Comparison of ENCODE assay signal across 11 cellular contexts in the genomic region with DNA sequence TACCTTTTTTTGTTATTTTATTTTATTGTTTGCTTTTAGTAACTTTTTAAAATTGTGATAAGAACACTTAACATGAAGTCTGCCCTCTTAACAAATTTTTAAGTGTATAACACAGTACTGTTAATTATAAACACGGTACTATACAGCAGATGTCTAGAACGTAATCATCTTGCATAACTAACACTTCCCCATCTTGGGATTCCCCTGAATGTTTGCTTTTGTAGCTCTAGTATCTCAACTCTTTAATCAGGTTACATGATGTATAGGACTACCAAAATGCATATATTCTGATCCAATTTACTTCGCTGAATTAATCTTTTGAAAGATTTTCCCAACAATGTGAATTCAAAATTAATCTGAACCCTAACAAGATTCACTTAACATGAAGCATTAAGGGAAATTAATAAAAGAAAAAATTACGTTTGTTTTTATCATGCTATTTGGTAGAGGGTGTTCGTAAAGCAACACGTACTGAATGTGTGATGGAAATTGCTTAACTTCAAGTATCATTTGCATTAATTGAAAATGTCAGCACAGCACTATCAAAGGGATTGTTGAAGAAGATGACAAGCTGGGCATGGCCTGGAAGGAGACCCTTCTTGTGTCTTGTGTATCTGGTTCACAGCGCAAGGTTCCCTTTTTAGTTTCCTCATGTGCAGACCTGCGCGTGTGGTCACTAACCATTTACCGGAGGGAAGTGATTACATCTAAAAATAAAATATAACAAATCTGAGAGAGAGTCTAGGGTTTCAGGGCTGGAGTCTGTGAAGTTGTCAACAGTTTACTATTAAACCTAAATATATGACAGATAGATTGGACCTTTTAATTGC. TPM values are rescaled to one million over a fixed set of nuclear protein-coding genes. Genes with fewer than 3 reads are reported as not detected.
DNase-seq lines count a peak whose midpoint lies in the region; ATAC-seq and TF ChIP-seq lines count a peak whose summit lies in the region.
"Had no signal": no experiment of that assay in that cellular context is flagged by ENCODE, and none has a peak within 500 bp of the region (broad histone marks: within the 10 kb centered on the region; RNA-seq: fewer than 3 reads in every experiment).

No MANE protein-coding gene starts in this region.

- H3F3A ChIP-seq in SK-N-SH (replicated peaks; ENCODE audit: insufficient read depth): no peaks in the 10 kb centered on the region

- no peak overlapping the region for H3K27ac Mint-ChIP-seq in effector memory CD8-positive, alpha-beta T cell
- H3K27ac Mint-ChIP-seq: natural killer cell had no signal

- no peaks in the 10 kb centered on the region for H4K20me1 ChIP-seq in SK-N-SH (ENCODE audit: insufficient read depth)

- H3K27ac ChIP-seq in SK-N-SH (ENCODE audit: low read depth in 2 of 2, low read length in 1 of 2) (no peak overlapping the region), left lung (no peak overlapping the region)

- no peaks in the 10 kb centered on the region for H3K9me3 Mint-ChIP-seq in effector memory CD8-positive, alpha-beta T cell
- H3K9me3 Mint-ChIP-seq: natural killer cell had no signal

- H3K27me3 Mint-ChIP-seq in effector memory CD8-positive, alpha-beta T cell: peaks cover 23 to 39% of the 10 kb centered on the region in 2 donors

- POLR2A ChIA-PET in SK-N-SH (lab: Yijun Ruan, JAX): no interaction called here

- WGBS in SK-N-SH (ENCODE audit: low lambda C conversion rate): 92% methylated on average over 10 of the region's 10 CpGs

- H3K4me1 Mint-ChIP-seq in effector memory CD8-positive, alpha-beta T cell (ENCODE audit: low read depth in 2 of 2): no peaks in the 10 kb centered on the region
- H3K4me1 Mint-ChIP-seq: natural killer cell had no signal

- no peaks in the 10 kb centered on the region for H3K9me3 ChIP-seq in SK-N-SH
- no peaks in the 10 kb centered on the region for H3K9me3 ChIP-seq in left lung

- H3K27me3 ChIP-seq in SK-N-SH (ENCODE audit: insufficient read depth) (no peaks in the 10 kb centered on the region), left lung (no peaks in the 10 kb centered on the region)

- no peak for TF ChIP-seq CTCF in SK-N-SH (IDR thresholded peaks at IDR 0.05)
- no peak for TF ChIP-seq CTCF in left lung (IDR thresholded peaks at IDR 0.05)

- no peak for TF ChIP-seq RAD21 in SK-N-SH (IDR thresholded peaks at IDR 0.05; ENCODE audit: low read length)

- no peak for TF ChIP-seq POLR2A in erythroblast (IDR thresholded peaks at IDR 0.05; ENCODE audit: low read length)

- H2AFZ ChIP-seq in SK-N-SH (ENCODE audit: low read depth): no peak overlapping the region

- no peak overlapping the region for H3K4me3 ChIP-seq in SK-N-SH (ENCODE audit: low read depth in 2 of 2, low read length in 1 of 2)
- H3K4me3 ChIP-seq in left lung: no peak overlapping the region
- H3K4me3 ChIP-seq: K562 had no signal

- no peak overlapping the region for H3K4me2 ChIP-seq in SK-N-SH

- H3K9me2 ChIP-seq in SK-N-SH: no peaks in the 10 kb centered on the region

- TF ChIP-seq EP300 in SK-N-SH (IDR thresholded peaks at IDR 0.05; ENCODE audit: borderline replicate concordance in 1 of 2, low read depth in 1 of 2, low read length in 1 of 2): no peak

- no peak for DNase-seq in effector memory CD8-positive, alpha-beta T cell
- DNase-seq in NCI-H524 treated with DMSO at 0.1 percent for 48 hours (lab: John Stamatoyannopoulos, UW) (no peak), erythroblast (lab: John Stamatoyannopoulos, UW) (no peak), SK-N-SH (no peak), left lung (no peak)
- DNase-seq: natural killer cell had no signal

- H3K4me3 Mint-ChIP-seq in effector memory CD8-positive, alpha-beta T cell: no peak overlapping the region
- H3K4me3 Mint-ChIP-seq: natural killer cell had no signal

- ATAC-seq in GM18861 (IDR thresholded peaks at IDR 0.05; ENCODE audit: unreplicated experiment) (peak; percentile 72), GM21576 (IDR thresholded peaks at IDR 0.05; ENCODE audit: unreplicated experiment) (peak; percentile 88), HG03354 (IDR thresholded peaks at IDR 0.05; ENCODE audit: poor library complexity, severe bottlenecking, unreplicated experiment) (peak; percentile 88), left lung (no peak)
- ATAC-seq in effector memory CD8-positive, alpha-beta T cell (replicated peaks): peak; percentile 65
- ATAC-seq: K562, Right ventricle myocardium inferior had no signal

- CTCF ChIA-PET in SK-N-SH (lab: Yijun Ruan, JAX): interaction anchor here (1.1 to 2.0 kb wide), 2 partner anchors 8 to 16 kb away, joined by 3 to 5 read pairs; no protein-coding TSS in a partner anchor

- no peak overlapping the region for H3K9ac ChIP-seq in SK-N-SH

- no peaks in the 10 kb centered on the region for H3K36me3 Mint-ChIP-seq in effector memory CD8-positive, alpha-beta T cell (ENCODE audit: insufficient read depth)
- H3K36me3 Mint-ChIP-seq: natural killer cell had no signal

- no peaks in the 10 kb centered on the region for H3K79me2 ChIP-seq in SK-N-SH (ENCODE audit: insufficient read depth)

- H3K36me3 ChIP-seq in SK-N-SH (replicated peaks in 1 of 2; ENCODE audit: control insufficient read depth in 1 of 2, insufficient read depth in 2 of 2, low read length in 1 of 2): no peaks in the 10 kb centered on the region
- no peaks in the 10 kb centered on the region for H3K36me3 ChIP-seq in left lung

- intact Hi-C loops in left lung (cut with DNase I): no loop called here

- H3K4me1 ChIP-seq in SK-N-SH (ENCODE audit: control insufficient read depth in 1 of 2, insufficient read depth in 2 of 2, low read depth in 1 of 2, low read length in 1 of 2): peaks cover 0 to 4% of the 10 kb centered on the region in 2 experiments; a peak in 1 of 4 replicates
- H3K4me1 ChIP-seq in left lung: no peaks in the 10 kb centered on the region

TF ChIP-seq in SK-N-SH, 30 proteins besides CTCF, POLR2A, EP300 and RAD21:
- TF ChIP-seq NFIC (IDR thresholded peaks at IDR 0.05; ENCODE audit: borderline replicate concordance) (no peak), POLR2AphosphoS5 (IDR thresholded peaks at IDR 0.05; ENCODE audit: low read depth, low read length) (no peak), MXI1 (IDR thresholded peaks at IDR 0.05; ENCODE audit: low read depth, low read length) (no peak), MEF2A (IDR thresholded peaks at IDR 0.05; ENCODE audit: borderline replicate concordance, low read depth) (no peak), YY1 (IDR thresholded peaks at IDR 0.05; ENCODE audit: low read depth) (no peak), RCOR1 (IDR thresholded peaks at IDR 0.05; ENCODE audit: low read length) (no peak), EZH2phosphoT487 (IDR thresholded peaks at IDR 0.05; ENCODE audit: borderline replicate concordance, low read depth) (no peak), TEAD4 (IDR thresholded peaks at IDR 0.05; ENCODE audit: borderline replicate concordance, insufficient read depth) (no peak), PBX3 (IDR thresholded peaks at IDR 0.05) (no peak), ZBTB33 (IDR thresholded peaks at IDR 0.05; ENCODE audit: borderline replicate concordance, low read depth) (no peak), TCF12 (IDR thresholded peaks at IDR 0.05) (no peak), JUND (IDR thresholded peaks at IDR 0.05) (no peak), NRF1 (IDR thresholded peaks at IDR 0.05; ENCODE audit: low read depth, low read length) (no peak), SIN3A (IDR thresholded peaks at IDR 0.05; ENCODE audit: borderline replicate concordance, low read depth, low read length) (no peak)
- TF ChIP-seq, protein P1, sequence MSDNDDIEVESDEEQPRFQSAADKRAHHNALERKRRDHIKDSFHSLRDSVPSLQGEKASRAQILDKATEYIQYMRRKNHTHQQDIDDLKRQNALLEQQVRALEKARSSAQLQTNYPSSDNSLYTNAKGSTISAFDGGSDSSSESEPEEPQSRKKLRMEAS (IDR thresholded peaks at IDR 0.05; ENCODE audit: low read depth): no peak

RNA-seq across cellular contexts. Expression of gene COL19A1, which starts 15.2 kb away (rescaled TPM):
- 0.10 and 0.15 TPM in 2 replicates for polyA plus RNA-seq in SK-N-SH (2012; rRNA removed)
- 0.09 and 0.16 TPM in 2 replicates for polyA plus RNA-seq in SK-N-SH (2012; cell fraction: cytosol; rRNA removed)
- polyA plus RNA-seq in SK-N-SH (2012; cell fraction: nucleus; rRNA removed): 0.12 and 0.24 TPM in 2 replicates
- under 1 TPM; 0.10 to 0.17 TPM for total RNA-seq in left lung
- total RNA-seq: K562 had no signal
- polyA plus RNA-seq: K562 had no signal
